In the genomic region with DNA sequence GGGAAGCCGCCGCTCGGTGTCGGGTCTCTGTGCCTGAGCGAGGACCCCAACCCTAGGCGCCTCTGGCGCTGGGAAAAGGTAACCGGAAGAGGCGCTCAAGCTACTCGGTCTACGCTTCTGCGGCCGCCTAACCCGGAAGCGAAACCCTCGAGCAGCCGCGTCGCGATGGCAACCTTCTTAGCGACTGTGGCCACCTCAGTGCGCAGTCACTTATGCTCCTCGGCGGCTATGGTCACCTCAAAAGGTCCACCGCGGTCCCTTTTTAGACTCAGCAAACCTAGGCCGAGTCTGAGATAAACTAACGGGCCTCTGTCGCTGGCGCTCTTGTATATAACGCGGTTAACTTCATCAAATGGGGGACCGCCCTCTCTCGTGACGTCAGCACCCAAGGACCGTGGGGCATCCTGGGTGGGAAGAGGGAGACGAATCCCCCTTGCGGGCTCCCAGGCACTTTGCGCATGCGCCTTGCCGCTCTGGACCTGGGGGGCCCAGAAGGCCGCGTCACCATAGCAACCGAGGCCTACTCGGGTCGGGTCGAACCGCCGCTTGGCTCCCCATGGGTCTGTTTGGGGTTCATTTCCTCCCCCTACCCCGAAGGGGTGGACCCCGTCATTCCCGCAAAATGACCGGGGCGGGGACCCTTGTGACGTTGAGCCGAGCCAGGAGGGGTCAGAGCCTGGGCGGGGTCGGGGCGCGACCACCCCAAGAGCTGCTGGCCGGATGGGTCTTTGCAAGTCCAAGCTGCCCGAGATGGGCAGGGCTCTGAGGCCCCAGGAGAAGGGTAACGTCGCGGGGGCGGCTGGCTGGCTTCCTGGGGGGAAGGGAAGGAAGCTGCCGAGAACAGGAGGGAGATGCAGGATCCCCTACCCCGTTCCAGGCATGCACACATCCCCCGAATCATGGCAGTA, we compare ENCODE assay signal across 8 cellular contexts. TPM values are rescaled to one million over a fixed set of nuclear protein-coding genes. Genes with fewer than 3 reads are reported as not detected.
A peak's percentile ranks its signal among the peaks of the same experiment; 100 is the strongest.
DNase-seq lines count a peak whose midpoint lies in the region; TF ChIP-seq lines count a peak whose summit lies in the region.

A gene with protein sequence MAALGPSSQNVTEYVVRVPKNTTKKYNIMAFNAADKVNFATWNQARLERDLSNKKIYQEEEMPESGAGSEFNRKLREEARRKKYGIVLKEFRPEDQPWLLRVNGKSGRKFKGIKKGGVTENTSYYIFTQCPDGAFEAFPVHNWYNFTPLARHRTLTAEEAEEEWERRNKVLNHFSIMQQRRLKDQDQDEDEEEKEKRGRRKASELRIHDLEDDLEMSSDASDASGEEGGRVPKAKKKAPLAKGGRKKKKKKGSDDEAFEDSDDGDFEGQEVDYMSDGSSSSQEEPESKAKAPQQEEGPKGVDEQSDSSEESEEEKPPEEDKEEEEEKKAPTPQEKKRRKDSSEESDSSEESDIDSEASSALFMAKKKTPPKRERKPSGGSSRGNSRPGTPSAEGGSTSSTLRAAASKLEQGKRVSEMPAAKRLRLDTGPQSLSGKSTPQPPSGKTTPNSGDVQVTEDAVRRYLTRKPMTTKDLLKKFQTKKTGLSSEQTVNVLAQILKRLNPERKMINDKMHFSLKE (minus strand): TSS at position 91 of the 908 bp plus-strand sequence. CDS start 169 bp downstream, outside the sequence.

- H3K27me3 ChIP-seq in suprapubic skin = no peaks in the 10 kb centered on the region

- peaks cover 6% of the 10 kb centered on the region for H3K27me3 Mint-ChIP-seq in activated naive CD4-positive, alpha-beta T cell treated with anti-CD3 and anti-CD28 coated beads, Interleukin-2, amount 10 ng/mL, durations not matched to agents 7 days and 5 days

- no peak for TF ChIP-seq EP300 in suprapubic skin (IDR thresholded peaks at IDR 0.05)

- peak within 1 kb of the TSS; percentile 96 for H3K4me3 Mint-ChIP-seq in activated naive CD4-positive, alpha-beta T cell treated with anti-CD3 and anti-CD28 coated beads, Interleukin-2, amount 10 ng/mL, durations not matched to agents 7 days and 5 days

- peaks cover 22% of the 10 kb centered on the region for H3K36me3 Mint-ChIP-seq in activated naive CD4-positive, alpha-beta T cell treated with anti-CD3 and anti-CD28 coated beads, Interleukin-2, amount 10 ng/mL, durations not matched to agents 7 days and 5 days

- TF ChIP-seq CTCF in HEK293 (tag by site-specific recombination; IDR thresholded peaks at IDR 0.05) = 0 out of 2 replicates have a peak, but pooled peaks have one; percentile 61
- TF ChIP-seq CTCF in NB4 (IDR thresholded peaks at IDR 0.05; ENCODE audit: low read depth, low read length) = no peak
- no peak for TF ChIP-seq CTCF in suprapubic skin (IDR thresholded peaks at IDR 0.05)

- peaks cover 6% of the 10 kb centered on the region for H3K4me1 ChIP-seq in HEK293 (ENCODE audit: control insufficient read depth, insufficient read depth, low read length)
- peaks cover 18% of the 10 kb centered on the region for H3K4me1 ChIP-seq in suprapubic skin

- no peaks in the 10 kb centered on the region for H3K9me3 Mint-ChIP-seq in activated naive CD4-positive, alpha-beta T cell treated with anti-CD3 and anti-CD28 coated beads, Interleukin-2, amount 10 ng/mL, durations not matched to agents 7 days and 5 days

- H3K4me1 Mint-ChIP-seq in activated naive CD4-positive, alpha-beta T cell treated with anti-CD3 and anti-CD28 coated beads, Interleukin-2, amount 10 ng/mL, durations not matched to agents 7 days and 5 days = peaks cover 32% of the 10 kb centered on the region

- peak within 1 kb of the TSS; percentile 94 for H3K27ac Mint-ChIP-seq in activated naive CD4-positive, alpha-beta T cell treated with anti-CD3 and anti-CD28 coated beads, Interleukin-2, amount 10 ng/mL, durations not matched to agents 7 days and 5 days

- CTCF ChIA-PET in HEK293 (lab: Yijun Ruan, JAX) = interaction anchor here (0.6 to 2.2 kb wide), 2 partner anchors 19 to 1864 kb away, joined by 5 to 6 read pairs; no protein-coding TSS in a partner anchor
- CTCF ChIA-PET in activated naive CD4-positive, alpha-beta T cell treated with anti-CD3 and anti-CD28 coated beads, Interleukin-2, amount 10 ng/mL, durations not matched to agents 7 days and 5 days (lab: Charles Lee) = interaction anchor here (1.2 to 1.3 kb wide), 2 partner anchors 33 to 112 kb away, joined by 3 read pairs; no protein-coding TSS in a partner anchor

- 0% methylated on average over 27 of the region's 69 CpGs for WGBS in suprapubic skin

- TF ChIP-seq POLR2A in NB4 (IDR thresholded peaks at IDR 0.05; ENCODE audit: extremely low read depth, insufficient read length) (peak; percentile 43), suprapubic skin (IDR thresholded peaks at IDR 0.05) (no peak)

- H3K9me3 ChIP-seq in HEK293 (ENCODE audit: control insufficient read depth, insufficient read depth, low read depth, low read length) = no peaks in the 10 kb centered on the region
- H3K9me3 ChIP-seq in SK-N-MC (ENCODE audit: low read depth, low read length) = no peaks in the 10 kb centered on the region
- H3K9me3 ChIP-seq in suprapubic skin = no peaks in the 10 kb centered on the region

- peak within 1 kb of the TSS; percentile 73 for H3K4me3 ChIP-seq in HEK293 (ENCODE audit: low read depth, low read length)
- H3K4me3 ChIP-seq in NB4 (ENCODE audit: low read depth, low read length) = peak within 1 kb of the TSS; percentile 82
- H3K4me3 ChIP-seq in SK-N-MC = peak within 1 kb of the TSS; percentile 81
- H3K4me3 ChIP-seq in suprapubic skin = peak within 1 kb of the TSS; percentile 82

- peaks cover 20 to 34% of the 10 kb centered on the region in 2 experiments for H3K36me3 ChIP-seq in HEK293 (ENCODE audit: control insufficient read depth in 2 of 2, insufficient read depth in 1 of 2, low read length in 2 of 2)
- peaks cover 27% of the 10 kb centered on the region for H3K36me3 ChIP-seq in SK-N-MC (ENCODE audit: insufficient read depth, low read length)
- H3K36me3 ChIP-seq in suprapubic skin = peaks cover 19% of the 10 kb centered on the region

- H3K27ac ChIP-seq in HEK293 (ENCODE audit: extremely low read depth, low read depth, low read length) = peak within 1 kb of the TSS; percentile 52
- peak within 1 kb of the TSS; percentile 73 for H3K27ac ChIP-seq in SK-N-MC
- H3K27ac ChIP-seq in suprapubic skin = peak within 1 kb of the TSS; percentile 91

- DNase-seq in GF-D8 (lab: John Stamatoyannopoulos, UW) = peak; percentile 81
- peak; percentile 90 for DNase-seq in NB4 (ENCODE audit: low read depth)
- peak; percentile 88 for DNase-seq in SK-N-MC (ENCODE audit: low read depth, low spot score)
- DNase-seq in activated naive CD4-positive, alpha-beta T cell treated with anti-CD3 and anti-CD28 coated beads, Interleukin-2, amount 10 ng/mL, durations not matched to agents 7 days and 5 days = peak; percentile 94
- DNase-seq in germinal center (ENCODE audit: low spot score) = peak; percentile 97
- peak; percentile 60 to 98 (median 94) for DNase-seq in nucleus accumbens (lab: John Stamatoyannopoulos, UW)
- peak; percentile 96 for DNase-seq in suprapubic skin (ENCODE audit: low spot score in 2 of 2)

- POLR2A ChIA-PET in HEK293 (lab: Yijun Ruan, JAX) = interaction anchor here (0.6 to 1.5 kb wide), 9 partner anchors 17 to 1648 kb away, joined by 3 to 9 read pairs (median 5); partner anchors contain the start of genes ALKBH7, CLPP and KHSRP

- peak within 1 kb of the TSS; percentile 87 for H3K9ac ChIP-seq in SK-N-MC (ENCODE audit: insufficient read length)

TF ChIP-seq in HEK293, 187 proteins besides CTCF, POLR2A, EP300 and RAD21 (continues in another document):
- TF ChIP-seq, protein P1, sequence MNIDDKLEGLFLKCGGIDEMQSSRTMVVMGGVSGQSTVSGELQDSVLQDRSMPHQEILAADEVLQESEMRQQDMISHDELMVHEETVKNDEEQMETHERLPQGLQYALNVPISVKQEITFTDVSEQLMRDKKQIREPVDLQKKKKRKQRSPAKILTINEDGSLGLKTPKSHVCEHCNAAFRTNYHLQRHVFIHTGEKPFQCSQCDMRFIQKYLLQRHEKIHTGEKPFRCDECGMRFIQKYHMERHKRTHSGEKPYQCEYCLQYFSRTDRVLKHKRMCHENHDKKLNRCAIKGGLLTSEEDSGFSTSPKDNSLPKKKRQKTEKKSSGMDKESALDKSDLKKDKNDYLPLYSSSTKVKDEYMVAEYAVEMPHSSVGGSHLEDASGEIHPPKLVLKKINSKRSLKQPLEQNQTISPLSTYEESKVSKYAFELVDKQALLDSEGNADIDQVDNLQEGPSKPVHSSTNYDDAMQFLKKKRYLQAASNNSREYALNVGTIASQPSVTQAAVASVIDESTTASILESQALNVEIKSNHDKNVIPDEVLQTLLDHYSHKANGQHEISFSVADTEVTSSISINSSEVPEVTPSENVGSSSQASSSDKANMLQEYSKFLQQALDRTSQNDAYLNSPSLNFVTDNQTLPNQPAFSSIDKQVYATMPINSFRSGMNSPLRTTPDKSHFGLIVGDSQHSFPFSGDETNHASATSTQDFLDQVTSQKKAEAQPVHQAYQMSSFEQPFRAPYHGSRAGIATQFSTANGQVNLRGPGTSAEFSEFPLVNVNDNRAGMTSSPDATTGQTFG (tag by site-specific recombination; IDR thresholded peaks at IDR 0.05; ENCODE audit: borderline replicate concordance) = no peak
- TF ChIP-seq BCL6B (tag by site-specific recombination; IDR thresholded peaks at IDR 0.05) (no peak), GLI4 (tag by site-specific recombination; IDR thresholded peaks at IDR 0.05) (peak; percentile 78; the same call in 1 of the 2 replicates), ZNF248 (tag by site-specific recombination; IDR thresholded peaks at IDR 0.05) (no peak), ZNF23 (tag by site-specific recombination; IDR thresholded peaks at IDR 0.05; ENCODE audit: borderline replicate concordance) (no peak), TRIM28 (IDR thresholded peaks at IDR 0.05; ENCODE audit: borderline replicate concordance, low read length) (no peak), HOXC10 (CRISPR knock-in tag; IDR thresholded peaks at IDR 0.05) (no peak)

RNA-seq across cellular contexts. Expression of the gene that starts here (rescaled TPM):
- total RNA-seq in suprapubic skin = 10 to 100 TPM; 31.4 to 46.7 (median 39.4) TPM

Comparison
In these comparisons a context has a peak if more than half of its experiments do, and no peak if none do; other contexts are left out.
1. Peak in every context shown above with its lines: DNase-seq, H3K4me3 ChIP-seq and H3K27ac ChIP-seq.